1 cellular context compared by ENCODE assay signal in the genomic region with DNA sequence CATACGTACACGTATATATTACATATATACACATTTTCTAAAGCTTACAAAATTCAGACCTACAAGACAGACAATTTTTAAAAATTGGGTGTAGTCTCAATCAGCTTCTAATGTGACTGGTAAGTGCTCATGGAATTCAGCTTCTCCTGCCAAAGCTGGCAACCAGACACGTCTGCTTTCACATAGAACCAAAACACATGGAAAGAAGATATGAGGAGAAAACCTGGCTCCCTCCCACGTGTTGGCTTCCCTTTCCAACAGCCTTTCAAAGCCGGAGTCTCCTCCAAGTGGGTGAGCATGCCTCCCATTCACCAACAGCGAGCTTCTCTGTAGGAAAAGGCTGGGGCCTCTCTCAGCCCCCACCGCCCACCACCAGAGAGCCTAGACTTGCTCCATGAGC.
TF ChIP-seq lines count a peak whose summit lies in the region.

No MANE protein-coding gene starts in this region.

TF ChIP-seq in SK-N-SH, 30 proteins besides CTCF, POLR2A, EP300 and RAD21 (continued from another document):
- no peak for TF ChIP-seq CHD2 (IDR thresholded peaks at IDR 0.05; ENCODE audit: low read length, partially characterized antibody)
- TF ChIP-seq, protein P1, sequence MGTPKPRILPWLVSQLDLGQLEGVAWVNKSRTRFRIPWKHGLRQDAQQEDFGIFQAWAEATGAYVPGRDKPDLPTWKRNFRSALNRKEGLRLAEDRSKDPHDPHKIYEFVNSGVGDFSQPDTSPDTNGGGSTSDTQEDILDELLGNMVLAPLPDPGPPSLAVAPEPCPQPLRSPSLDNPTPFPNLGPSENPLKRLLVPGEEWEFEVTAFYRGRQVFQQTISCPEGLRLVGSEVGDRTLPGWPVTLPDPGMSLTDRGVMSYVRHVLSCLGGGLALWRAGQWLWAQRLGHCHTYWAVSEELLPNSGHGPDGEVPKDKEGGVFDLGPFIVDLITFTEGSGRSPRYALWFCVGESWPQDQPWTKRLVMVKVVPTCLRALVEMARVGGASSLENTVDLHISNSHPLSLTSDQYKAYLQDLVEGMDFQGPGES (IDR thresholded peaks at IDR 0.05; ENCODE audit: low read depth, low read length), result no peak
